27 cellular contexts compared by ENCODE assay signal in genomic region chr2:187934236-187934635, GRCh38.
"Had no signal": no experiment of that assay in that cellular context is flagged by ENCODE, and none has a peak within 500 bp of the region (broad histone marks: within the 10 kb centered on the region; RNA-seq: fewer than 3 reads in every experiment).

No MANE protein-coding gene starts in this region.

- H3K4me3 ChIP-seq: body of pancreas, K562, PC-9, SK-N-MC had no signal

- DNase-seq: activated CD4-positive, alpha-beta memory T cell treated with anti-CD3 and anti-CD28 coated beads for 36 hours; activated CD4-positive, alpha-beta T cell treated with anti-CD3 and anti-CD28 coated beads, Interleukin-2, amount 10 ng/mL, durations not matched to agents 7 days and 5 days; activated CD4-positive, CD25-positive, alpha-beta regulatory T cell; activated CD8-positive, alpha-beta memory T cell treated with anti-CD3 and anti-CD28 coated beads for 24 hours; activated effector memory CD4-positive, alpha-beta T cell treated with anti-CD3 and anti-CD28 coated beads, Interleukin-2, amount 50 U/mL, for 16 hours; activated naive CD4-positive, alpha-beta T cell treated with Interleukin-2 at 50 U/mL for 16 hours; activated naive CD8-positive, alpha-beta T cell treated with anti-CD3 and anti-CD28 coated beads, Interleukin-2, amount 50 U/mL, for 24 hours; activated T-cell treated with anti-CD3 and anti-CD28 coated beads, Interleukin-2, amount 50 U/mL, for 4 hours; amniotic stem cell; body of pancreas; Karpas-422; NCI-H1092; NCI-H1417; NCI-H1930; NCI-H2171; NCI-H2227 treated with DMSO at 0.1 percent for 48 hours; NCI-H446 treated with DMSO at 0.1 percent for 48 hours; NCI-H526; PC-9; T-cell; T-helper 2 cell; T1000 had no signal

- H3K36me3 ChIP-seq: ascending aorta had no signal

- H3K4me2 ChIP-seq: PC-9 had no signal

- H3K9me3 ChIP-seq: ascending aorta, body of pancreas had no signal

- ATAC-seq: activated naive CD4-positive, alpha-beta T cell treated with anti-CD3 and anti-CD28 coated beads, Interleukin-2, amount 50 U/mL, for 72 hours; activated naive CD8-positive, alpha-beta T cell treated with anti-CD3 and anti-CD28 coated beads, Interleukin-2, amount 50 U/mL, for 24 hours; activated T-cell treated with anti-CD3 and anti-CD28 coated beads, Interleukin-2, amount 50 U/mL, for 4 hours; body of pancreas; K562 had no signal

- H3K27me3 ChIP-seq: ascending aorta, body of pancreas had no signal

- H3K4me1 ChIP-seq: ascending aorta, body of pancreas had no signal

- H3K27ac ChIP-seq: ascending aorta, body of pancreas, PC-9, SK-N-MC, VCaP had no signal
